In the genomic region with DNA sequence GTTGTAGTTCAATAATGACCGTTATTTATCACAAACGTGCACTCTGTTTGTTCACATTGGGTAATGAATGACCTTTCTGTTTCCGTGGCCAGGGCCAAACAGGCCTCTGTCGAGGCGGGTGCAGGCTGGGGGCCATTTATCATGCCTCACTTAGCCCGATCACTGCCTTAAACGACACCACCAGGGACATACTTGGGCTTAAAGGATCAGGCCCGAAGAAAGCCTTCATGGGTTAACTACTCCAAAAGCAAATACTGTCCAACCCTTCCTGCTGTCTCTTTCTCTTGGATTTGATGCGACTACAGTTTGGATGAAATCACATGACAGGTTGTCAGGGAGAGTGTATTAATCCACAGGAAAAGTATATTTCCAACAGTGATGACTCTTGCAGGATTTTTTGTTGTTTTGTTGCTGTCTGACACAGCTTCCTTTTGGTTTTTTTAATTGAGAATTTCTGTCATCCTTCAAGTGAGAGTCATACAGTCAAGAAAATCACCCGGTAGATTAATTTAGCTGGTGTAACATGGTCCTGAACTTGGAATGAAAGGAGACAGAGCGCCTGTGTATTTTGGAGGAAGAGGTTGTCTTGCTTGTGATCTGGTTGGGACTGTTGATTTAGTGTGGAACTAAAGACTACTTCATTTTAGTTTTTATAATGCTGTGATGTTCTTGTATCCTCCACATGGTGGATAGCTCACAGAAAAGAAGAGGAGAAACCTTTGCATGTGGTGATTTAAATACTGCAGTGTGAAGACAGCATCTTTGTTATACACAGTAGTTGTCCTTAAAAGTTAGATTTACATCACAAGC, we compare ENCODE assay signal across 14 cellular contexts.
DNase-seq lines count a peak whose midpoint lies in the region; ATAC-seq and TF ChIP-seq lines count a peak whose summit lies in the region.
"Had no signal": no experiment of that assay in that cellular context is flagged by ENCODE, and none has a peak within 500 bp of the region (broad histone marks: within the 10 kb centered on the region; RNA-seq: fewer than 3 reads in every experiment).

No MANE protein-coding gene starts in this region.

- H3K36me3 Mint-ChIP-seq in activated naive CD8-positive, alpha-beta T cell treated with anti-CD3 and anti-CD28 coated beads, Interleukin-2, amount 50 U/mL, for 24 hours (ENCODE audit: low read depth) = no peaks in the 10 kb centered on the region
- H3K36me3 Mint-ChIP-seq: activated naive CD8-positive, alpha-beta T cell had no signal

- no peak overlapping the region for H3K9ac ChIP-seq in rectal smooth muscle tissue (ENCODE audit: low read length)

- H3K36me3 ChIP-seq in right atrium auricular region = no peaks in the 10 kb centered on the region
- H3K36me3 ChIP-seq in rectal smooth muscle tissue (ENCODE audit: control insufficient read depth, insufficient read depth, low read length) = no peaks in the 10 kb centered on the region
- H3K36me3 ChIP-seq: prostate gland had no signal

- H3K9me3 Mint-ChIP-seq in activated naive CD8-positive, alpha-beta T cell treated with anti-CD3 and anti-CD28 coated beads, Interleukin-2, amount 50 U/mL, for 24 hours = no peaks in the 10 kb centered on the region

- no peaks in the 10 kb centered on the region for H3K9me3 ChIP-seq in right atrium auricular region
- H3K9me3 ChIP-seq: prostate gland had no signal

- peak overlapping the region; percentile 42 to 47 for H3K27ac ChIP-seq in right atrium auricular region
- peak overlapping the region; percentile 28 for H3K27ac ChIP-seq in rectal smooth muscle tissue (ENCODE audit: low read depth, low read length)
- H3K27ac ChIP-seq: prostate gland had no signal

- H3K27me3 ChIP-seq in right atrium auricular region (no peaks in the 10 kb centered on the region), rectal smooth muscle tissue (ENCODE audit: control insufficient read depth, insufficient read depth, low read length) (no peaks in the 10 kb centered on the region)

- H3K4me3 Mint-ChIP-seq in activated naive CD8-positive, alpha-beta T cell treated with anti-CD3 and anti-CD28 coated beads, Interleukin-2, amount 50 U/mL, for 24 hours = no peak overlapping the region
- H3K4me3 Mint-ChIP-seq: activated B cell treated with CpG ODN at 0.5 μM for 24 hours; activated naive CD8-positive, alpha-beta T cell; CD8-positive, alpha-beta memory T cell had no signal

- H3K27ac Mint-ChIP-seq in activated naive CD8-positive, alpha-beta T cell treated with anti-CD3 and anti-CD28 coated beads, Interleukin-2, amount 50 U/mL, for 24 hours = no peak overlapping the region
- H3K27ac Mint-ChIP-seq: activated B cell treated with CpG ODN at 0.5 μM for 24 hours; activated naive CD8-positive, alpha-beta T cell; CD8-positive, alpha-beta memory T cell had no signal

- H3K4me1 ChIP-seq in right atrium auricular region (peaks cover 0 to 38% of the 10 kb centered on the region in 2 donors), rectal smooth muscle tissue (ENCODE audit: control insufficient read depth, insufficient read depth, low read length) (peaks cover 4% of the 10 kb centered on the region)
- H3K4me1 ChIP-seq: prostate gland had no signal

- TF ChIP-seq CTCF in right atrium auricular region (IDR thresholded peaks at IDR 0.05) = no peak

- no peaks in the 10 kb centered on the region for H3K4me1 Mint-ChIP-seq in activated naive CD8-positive, alpha-beta T cell treated with anti-CD3 and anti-CD28 coated beads, Interleukin-2, amount 50 U/mL, for 24 hours
- H3K4me1 Mint-ChIP-seq: activated B cell treated with CpG ODN at 0.5 μM for 24 hours; CD8-positive, alpha-beta memory T cell had no signal

- ATAC-seq in Right ventricle myocardium inferior (peak; percentile 49), HG03159 (IDR thresholded peaks at IDR 0.05; ENCODE audit: unreplicated experiment) (no peak)
- no peak for ATAC-seq in activated naive CD8-positive, alpha-beta T cell treated with anti-CD3 and anti-CD28 coated beads, Interleukin-2, amount 50 U/mL, for 24 hours

- DNase-seq in Right ventricle myocardium inferior (ENCODE audit: missing footprints) (no peak), cardiac septum (ENCODE audit: low spot score) (no peak), right atrium auricular region (ENCODE audit: low spot score) (no peak), occipital lobe (lab: John Stamatoyannopoulos, UW) (no peak), activated gamma-delta T cell (lab: John Stamatoyannopoulos, UW) (no peak)
- DNase-seq in activated naive CD8-positive, alpha-beta T cell treated with anti-CD3 and anti-CD28 coated beads, Interleukin-2, amount 50 U/mL, for 24 hours = no peak
- DNase-seq: activated B cell treated with CpG ODN at 0.5 μM for 24 hours; CD8-positive, alpha-beta memory T cell; MM.1S; stimulated activated naive CD4-positive, alpha-beta T cell treated with Interleukin-2 at 50 U/mL for 16 hours had no signal

- peaks cover 2% of the 10 kb centered on the region for H3K27me3 Mint-ChIP-seq in activated naive CD8-positive, alpha-beta T cell treated with anti-CD3 and anti-CD28 coated beads, Interleukin-2, amount 50 U/mL, for 24 hours
- H3K27me3 Mint-ChIP-seq: activated B cell treated with CpG ODN at 0.5 μM for 24 hours; activated naive CD8-positive, alpha-beta T cell; CD8-positive, alpha-beta memory T cell had no signal

- intact Hi-C loops in Right ventricle myocardium inferior (cut with DNase I) (no loop called here), cardiac septum (cut with DNase I) (no loop called here)

- H3K4me3 ChIP-seq in right atrium auricular region = no peak overlapping the region
- H3K4me3 ChIP-seq in rectal smooth muscle tissue (ENCODE audit: low read length) = no peak overlapping the region
- H3K4me3 ChIP-seq: prostate gland had no signal
